In the genomic region with DNA sequence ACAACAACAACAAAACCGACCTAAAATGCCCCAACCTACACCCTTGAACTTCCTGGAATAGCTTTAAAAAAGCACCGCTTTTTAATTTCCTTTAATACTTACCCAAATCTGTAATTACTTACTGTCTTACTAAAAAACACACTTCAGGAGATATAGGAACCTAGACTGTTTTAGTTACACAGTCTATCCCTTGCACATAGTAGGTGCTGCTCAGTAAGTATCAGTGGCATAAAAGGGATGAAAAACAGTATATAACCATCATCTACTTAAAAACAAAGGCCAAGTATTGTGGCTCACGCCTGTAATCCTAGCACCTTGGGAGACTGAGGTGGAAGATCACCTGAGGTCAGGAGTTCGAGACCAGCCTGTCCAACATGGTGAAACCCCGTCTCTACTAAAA, we compare ENCODE assay signal across 21 cellular contexts. TPM values are rescaled to one million over a fixed set of nuclear protein-coding genes. Genes with fewer than 3 reads are reported as not detected.
DNase-seq lines count a peak whose midpoint lies in the region; ATAC-seq, FAIRE-seq and TF ChIP-seq lines count a peak whose summit lies in the region.
"Had no signal": no experiment of that assay in that cellular context is flagged by ENCODE, and none has a peak within 500 bp of the region (broad histone marks: within the 10 kb centered on the region; RNA-seq: fewer than 3 reads in every experiment).

No MANE protein-coding gene starts in this region.

- H3K27me3 ChIP-seq in Loucy (ENCODE audit: insufficient read depth, low read length, poor library complexity, severe bottlenecking): peaks cover under 1% of the 10 kb centered on the region
- H3K27me3 ChIP-seq in K562 (ENCODE audit: control insufficient read depth in 2 of 2, insufficient read depth in 2 of 2, low read length in 2 of 2): no peaks in the 10 kb centered on the region

- CTCF ChIA-PET in activated naive CD4-positive, alpha-beta T cell treated with anti-CD3 and anti-CD28 coated beads for 36 hours (lab: Charles Lee): interaction anchor here (1.4 to 1.7 kb wide), 2 partner anchors 25 to 63 kb away, joined by 4 to 11 read pairs; no protein-coding TSS in a partner anchor
- CTCF ChIA-PET in K562 (lab: Yijun Ruan, JAX; ENCODE audit: low intra/inter-chr PET ratio): no interaction called here

- intact Hi-C loops in activated naive CD4-positive, alpha-beta T cell treated with anti-CD3 and anti-CD28 coated beads for 36 hours (cut with micrococcal nuclease): no loop called here
- intact Hi-C loops in K562 (cut with micrococcal nuclease): no loop called here

- TF ChIP-seq EP300 in K562 (IDR thresholded peaks at IDR 0.05; ENCODE audit: low read length): no peak

- in situ Hi-C loops in K562 (cut with MboI): no loop called here

- H3K9me3 ChIP-seq in Loucy (ENCODE audit: insufficient read depth, low read depth, low read length) (no peaks in the 10 kb centered on the region), K562 (replicated peaks; ENCODE audit: control insufficient read depth, insufficient read depth, low read depth, low read length) (no peaks in the 10 kb centered on the region)
- H3K9me3 ChIP-seq: Caco-2, HAP-1 had no signal

- H3K4me1 ChIP-seq in Loucy (ENCODE audit: insufficient read depth, low read length, poor library complexity, severe bottlenecking): peaks cover 24% of the 10 kb centered on the region
- H3K4me1 ChIP-seq in K562 (replicated peaks in 1 of 2; ENCODE audit: control insufficient read depth in 2 of 2, insufficient read depth in 2 of 2, low read length in 2 of 2): peaks cover 5 to 10% of the 10 kb centered on the region in 2 experiments; a peak in 4 of 5 replicates

- no peak for DNase-seq in activated naive CD4-positive, alpha-beta T cell treated with anti-CD3 and anti-CD28 coated beads for 36 hours
- DNase-seq in K562 (ENCODE audit: extremely low read depth in 1 of 4, low spot score in 3 of 4): no peak
- no peak for DNase-seq in MV-4-11 (lab: John Stamatoyannopoulos, UW)
- DNase-seq in NCI-H82 (lab: John Stamatoyannopoulos, UW): no peak
- DNase-seq: ACHN; Caco-2; Kasumi-1; MM.1S; NCI-H1105 treated with DMSO at 0.1 percent for 48 hours; NCI-H1694; NCI-H2081 treated with DMSO at 0.1 percent for 48 hours; NK-92 treated with Interleukin-12 subunit alpha and Interleukin-12 subunit beta, amount 100 ng/mL, for 24 hours; Right ventricle myocardium superior had no signal

- BruUV-seq in K562 (replicated peaks; lab: Mats Ljungman, UMichigan): no TSS peak

- no peaks in the 10 kb centered on the region for H3K9me2 ChIP-seq in Loucy (replicated peaks; ENCODE audit: low read depth, low read length)

- no peak overlapping the region for H3K4me3 ChIP-seq in Loucy (ENCODE audit: low read length, poor library complexity, severe bottlenecking)
- H3K4me3 ChIP-seq in K562: no peak overlapping the region
- H3K4me3 ChIP-seq: HAP-1 had no signal

- H3K9me3 Mint-ChIP-seq in activated naive CD4-positive, alpha-beta T cell treated with anti-CD3 and anti-CD28 coated beads, Interleukin-2, amount 50 U/mL, for 24 hours: no peaks in the 10 kb centered on the region
- no peaks in the 10 kb centered on the region for H3K9me3 Mint-ChIP-seq in activated naive CD4-positive, alpha-beta T cell treated with anti-CD3 and anti-CD28 coated beads for 36 hours
- H3K9me3 Mint-ChIP-seq: IgD-negative memory B cell had no signal

- H3K27ac Mint-ChIP-seq in activated naive CD4-positive, alpha-beta T cell treated with anti-CD3 and anti-CD28 coated beads, Interleukin-2, amount 50 U/mL, for 24 hours: peak overlapping the region; percentile 76
- H3K27ac Mint-ChIP-seq in activated naive CD4-positive, alpha-beta T cell treated with anti-CD3 and anti-CD28 coated beads for 36 hours: no peak overlapping the region

- H3K36me3 ChIP-seq in Loucy (ENCODE audit: insufficient read depth, low read length) (peaks cover 55% of the 10 kb centered on the region), K562 (ENCODE audit: control insufficient read depth, insufficient read depth, low read length) (peaks cover 93% of the 10 kb centered on the region)

- no peak overlapping the region for H3K9ac ChIP-seq in Loucy (ENCODE audit: low read depth, low read length, poor library complexity, severe bottlenecking)
- no peak overlapping the region for H3K9ac ChIP-seq in K562 (ENCODE audit: insufficient read depth in 1 of 2, low read depth in 2 of 2, low read length in 2 of 2)

- H3K4me1 Mint-ChIP-seq in activated naive CD4-positive, alpha-beta T cell treated with anti-CD3 and anti-CD28 coated beads, Interleukin-2, amount 50 U/mL, for 24 hours: peaks cover 44% of the 10 kb centered on the region
- H3K4me1 Mint-ChIP-seq in activated naive CD4-positive, alpha-beta T cell treated with anti-CD3 and anti-CD28 coated beads for 36 hours (ENCODE audit: low read depth): peaks cover 48% of the 10 kb centered on the region

- no peak overlapping the region for H3K27ac ChIP-seq in K562 (ENCODE audit: extremely low read depth, low read depth, low read length)

- H3K79me2 ChIP-seq in Loucy (ENCODE audit: insufficient read depth, low read length) (peaks cover 99% of the 10 kb centered on the region), K562 (ENCODE audit: control insufficient read depth, insufficient read depth, low read length) (peaks cover 88% of the 10 kb centered on the region)

- TF ChIP-seq POLR2A in K562 (conservative IDR thresholded peaks at IDR 0.05): no peak

- WGBS in K562 (ENCODE audit: insufficient coverage, low coverage, missing lambda C conversion rate): 98% methylated on average over 5 of the region's 5 CpGs

- peaks cover 12% of the 10 kb centered on the region for H3K36me3 Mint-ChIP-seq in activated naive CD4-positive, alpha-beta T cell treated with anti-CD3 and anti-CD28 coated beads, Interleukin-2, amount 50 U/mL, for 24 hours
- H3K36me3 Mint-ChIP-seq in activated naive CD4-positive, alpha-beta T cell treated with anti-CD3 and anti-CD28 coated beads for 36 hours (ENCODE audit: low read depth): peaks cover 51% of the 10 kb centered on the region
- H3K36me3 Mint-ChIP-seq: IgD-negative memory B cell had no signal

- peaks cover 87% of the 10 kb centered on the region for H4K20me1 ChIP-seq in Loucy (ENCODE audit: insufficient read depth, low read length, poor library complexity, severe bottlenecking)
- H4K20me1 ChIP-seq in K562 (replicated peaks; ENCODE audit: control insufficient read depth, insufficient read depth, low read length): peaks cover 4% of the 10 kb centered on the region; the same call in 1 of the 2 replicates

- POLR2A ChIA-PET in K562 (lab: Yijun Ruan, JAX): interaction anchor here (0.6 to 7.1 kb wide), 5 partner anchors 10 to 103 kb away, joined by 3 to 55 read pairs (median 4); partner anchors contain the start of gene JPT1

- H3K4me3 Mint-ChIP-seq in activated naive CD4-positive, alpha-beta T cell treated with anti-CD3 and anti-CD28 coated beads, Interleukin-2, amount 50 U/mL, for 24 hours: peak overlapping the region; percentile 30
- no peak overlapping the region for H3K4me3 Mint-ChIP-seq in activated naive CD4-positive, alpha-beta T cell treated with anti-CD3 and anti-CD28 coated beads for 36 hours

- TF ChIP-seq CTCF in Loucy (conservative IDR thresholded peaks at IDR 0.05; ENCODE audit: low read length) (no peak), K562 (IDR thresholded peaks at IDR 0.05 in 2 of 3, conservative IDR thresholded peaks at IDR 0.05 in 1 of 3; ENCODE audit: insufficient read depth in 2 of 3, low read depth in 1 of 3, low read length in 3 of 3) (no peak)

- TF ChIP-seq RAD21 in K562 (CRISPR knock-in tag; conservative IDR thresholded peaks at IDR 0.05 in 1 of 2, IDR thresholded peaks at IDR 0.05 in 1 of 2): no peak

- ATAC-seq in K562: no peak
- ATAC-seq in GM19467 (IDR thresholded peaks at IDR 0.05; ENCODE audit: unreplicated experiment): no peak

- no peak for FAIRE-seq in K562 (lab: Jason Lieb, UNC)
- FAIRE-seq: G401.6, HTR-8/SVneo, RCC 7860 had no signal

- H2AFZ ChIP-seq in Loucy (ENCODE audit: low read length) (no peak overlapping the region), K562 (ENCODE audit: low read depth, low read length) (no peak overlapping the region)

- H3K4me2 ChIP-seq in Loucy (ENCODE audit: low read depth, low read length, poor library complexity, severe bottlenecking) (peak overlapping the region; percentile 5), K562 (ENCODE audit: insufficient read depth, low read length) (no peak overlapping the region)

- H3K27me3 Mint-ChIP-seq in activated naive CD4-positive, alpha-beta T cell treated with anti-CD3 and anti-CD28 coated beads, Interleukin-2, amount 50 U/mL, for 24 hours: no peaks in the 10 kb centered on the region
- H3K27me3 Mint-ChIP-seq in activated naive CD4-positive, alpha-beta T cell treated with anti-CD3 and anti-CD28 coated beads for 36 hours (ENCODE audit: low read depth): no peaks in the 10 kb centered on the region
- H3K27me3 Mint-ChIP-seq: IgD-negative memory B cell had no signal

- peaks cover 5% of the 10 kb centered on the region; the same call in 1 of the 2 replicates for H3F3A ChIP-seq in Loucy (ENCODE audit: low read depth)

- no peaks in the 10 kb centered on the region for H3K9me1 ChIP-seq in K562 (ENCODE audit: control insufficient read depth, insufficient read depth, low read length)

RNA-seq across cellular contexts. Expression of gene SUMO2, which starts 6.1 kb away (rescaled TPM):
- total RNA-seq in activated naive CD4-positive, alpha-beta T cell treated with anti-CD3 and anti-CD28 coated beads for 36 hours: 100 to 1,000 TPM; 633 to 688 TPM
- 15.8 and 22.4 TPM in 2 replicates for total RNA-seq in K562 (2011; cell fraction: chromatin; rRNA removed; ENCODE audit: low replicate concordance)
- total RNA-seq in K562 (2011; cell fraction: nucleolus; rRNA removed): 14.9 and 18.3 TPM in 2 replicates
- total RNA-seq in K562 (2011; cell fraction: nucleoplasm; rRNA removed): 30.7 and 43.9 TPM in 2 replicates
- 170 and 203 TPM in 2 replicates for total RNA-seq in K562 (2014; rRNA removed)
- total RNA-seq in K562 (2014; rRNA removed; fragmentation: Illumina TruSeq; extraction: Trizol): 379 and 441 TPM in 2 replicates
- total RNA-seq in K562 (2015; rRNA removed; fragmentation: Illumina TruSeq; extraction: Trizol): 361 and 419 TPM in 2 replicates
- total RNA-seq in K562 (2021): 511 and 520 TPM in 2 replicates
- polyA plus RNA-seq in K562 (2011; rRNA removed): 414 and 505 TPM in 2 replicates
- polyA plus RNA-seq in K562 (2011; cell fraction: cytosol; rRNA removed): 43.5 and 104 TPM in 2 replicates
- 60.3 and 118 TPM in 2 replicates for polyA plus RNA-seq in K562 (2011; cell fraction: nucleus; rRNA removed)
- polyA plus RNA-seq in K562 (2012): 290 and 393 TPM in 2 replicates
- 233 and 262 TPM in 2 replicates for polyA plus RNA-seq in K562 (2014; fragmentation: Illumina TruSeq; extraction: Trizol)
- polyA plus RNA-seq in K562 (2014; fragmentation: Nextera tagmentation; extraction: Ambion mirVana): 100 to 1,000 TPM; 570 to 733 TPM
- polyA plus RNA-seq in K562 (2014; rRNA removed): 157 and 222 TPM in 2 replicates
- polyA minus RNA-seq in K562 (2011; rRNA and poly(A)+ RNA removed): 133 and 157 TPM in 2 replicates
- 208 and 214 TPM in 2 replicates for polyA minus RNA-seq in K562 (2011; cell fraction: cytosol; rRNA and poly(A)+ RNA removed)
- polyA minus RNA-seq in K562 (2011; cell fraction: nucleus; rRNA and poly(A)+ RNA removed): 9.2 and 28.8 TPM in 2 replicates

RNA-seq across cellular contexts. Expression of gene JPT1, which starts 22.3 kb away (rescaled TPM):
- 100 to 1,000 TPM; 242 to 258 TPM for total RNA-seq in activated naive CD4-positive, alpha-beta T cell treated with anti-CD3 and anti-CD28 coated beads for 36 hours
- 60.0 and 81.0 TPM in 2 replicates for total RNA-seq in K562 (2011; cell fraction: chromatin; rRNA removed; ENCODE audit: low replicate concordance)
- 77.1 and 90.4 TPM in 2 replicates for total RNA-seq in K562 (2011; cell fraction: nucleolus; rRNA removed)
- total RNA-seq in K562 (2011; cell fraction: nucleoplasm; rRNA removed): 68.9 and 75.0 TPM in 2 replicates
- 131 and 132 TPM in 2 replicates for total RNA-seq in K562 (2014; rRNA removed)
- total RNA-seq in K562 (2014; rRNA removed; fragmentation: Illumina TruSeq; extraction: Trizol): 168 and 185 TPM in 2 replicates
- total RNA-seq in K562 (2015; rRNA removed; fragmentation: Illumina TruSeq; extraction: Trizol): 290 and 292 TPM in 2 replicates
- total RNA-seq in K562 (2021): 243 and 245 TPM in 2 replicates
- 54.0 and 56.7 TPM in 2 replicates for polyA plus RNA-seq in K562 (2011; rRNA removed)
- 112 and 122 TPM in 2 replicates for polyA plus RNA-seq in K562 (2011; cell fraction: cytosol; rRNA removed)
- polyA plus RNA-seq in K562 (2011; cell fraction: nucleus; rRNA removed): 68.8 and 82.6 TPM in 2 replicates
- 165 and 353 TPM in 2 replicates for polyA plus RNA-seq in K562 (2012)
- polyA plus RNA-seq in K562 (2014; fragmentation: Illumina TruSeq; extraction: Trizol): 276 and 277 TPM in 2 replicates
- polyA plus RNA-seq in K562 (2014; fragmentation: Nextera tagmentation; extraction: Ambion mirVana): 10 to 100 TPM; 67.8 to 77.7 TPM
- 144 and 237 TPM in 2 replicates for polyA plus RNA-seq in K562 (2014; rRNA removed)
- 46.8 and 55.1 TPM in 2 replicates for polyA minus RNA-seq in K562 (2011; rRNA and poly(A)+ RNA removed)
- polyA minus RNA-seq in K562 (2011; cell fraction: cytosol; rRNA and poly(A)+ RNA removed): 131 and 146 TPM in 2 replicates
- polyA minus RNA-seq in K562 (2011; cell fraction: nucleus; rRNA and poly(A)+ RNA removed): 35.1 and 49.8 TPM in 2 replicates

RNA-seq across cellular contexts. Expression of gene NUP85, which starts 28.9 kb away (rescaled TPM):
- total RNA-seq in activated naive CD4-positive, alpha-beta T cell treated with anti-CD3 and anti-CD28 coated beads for 36 hours: 100 to 1,000 TPM; 112 to 116 TPM
- total RNA-seq in K562 (2011; cell fraction: chromatin; rRNA removed; ENCODE audit: low replicate concordance): 303 and 492 TPM in 2 replicates
- total RNA-seq in K562 (2011; cell fraction: nucleolus; rRNA removed): 243 and 287 TPM in 2 replicates
- total RNA-seq in K562 (2011; cell fraction: nucleoplasm; rRNA removed): 239 and 282 TPM in 2 replicates
- 50.2 and 52.4 TPM in 2 replicates for total RNA-seq in K562 (2014; rRNA removed)
- total RNA-seq in K562 (2014; rRNA removed; fragmentation: Illumina TruSeq; extraction: Trizol): 99.8 and 115 TPM in 2 replicates
- 77.1 and 81.2 TPM in 2 replicates for total RNA-seq in K562 (2015; rRNA removed; fragmentation: Illumina TruSeq; extraction: Trizol)
- total RNA-seq in K562 (2021): 121 and 127 TPM in 2 replicates
- 128 and 135 TPM in 2 replicates for polyA plus RNA-seq in K562 (2011; rRNA removed)
- polyA plus RNA-seq in K562 (2011; cell fraction: cytosol; rRNA removed): 184 and 192 TPM in 2 replicates
- polyA plus RNA-seq in K562 (2011; cell fraction: nucleus; rRNA removed): 521 and 638 TPM in 2 replicates
- polyA plus RNA-seq in K562 (2012): 56.6 and 88.3 TPM in 2 replicates
- 82.2 and 83.7 TPM in 2 replicates for polyA plus RNA-seq in K562 (2014; fragmentation: Illumina TruSeq; extraction: Trizol)
- polyA plus RNA-seq in K562 (2014; fragmentation: Nextera tagmentation; extraction: Ambion mirVana): 100 to 1,000 TPM; 156 to 177 TPM
- polyA plus RNA-seq in K562 (2014; rRNA removed): 110 and 116 TPM in 2 replicates
- polyA minus RNA-seq in K562 (2011; rRNA and poly(A)+ RNA removed): 62.4 and 87.2 TPM in 2 replicates
- polyA minus RNA-seq in K562 (2011; cell fraction: cytosol; rRNA and poly(A)+ RNA removed): 45.2 and 54.1 TPM in 2 replicates
- 79.4 and 108 TPM in 2 replicates for polyA minus RNA-seq in K562 (2011; cell fraction: nucleus; rRNA and poly(A)+ RNA removed)

RNA-seq across cellular contexts. Expression of gene NT5C, which starts 45.1 kb away (rescaled TPM):
- total RNA-seq in activated naive CD4-positive, alpha-beta T cell treated with anti-CD3 and anti-CD28 coated beads for 36 hours: 10 to 100 TPM; 49.7 to 55.2 TPM
- total RNA-seq in K562 (2011; cell fraction: chromatin; rRNA removed; ENCODE audit: low replicate concordance): 23.9 and 63.5 TPM in 2 replicates
- total RNA-seq in K562 (2011; cell fraction: nucleolus; rRNA removed): 83.5 and 103 TPM in 2 replicates
- 34.3 and 56.2 TPM in 2 replicates for total RNA-seq in K562 (2011; cell fraction: nucleoplasm; rRNA removed)
- total RNA-seq in K562 (2014; rRNA removed): 150 and 205 TPM in 2 replicates
- 21.5 and 31.6 TPM in 2 replicates for total RNA-seq in K562 (2014; rRNA removed; fragmentation: Illumina TruSeq; extraction: Trizol)
- 55.3 and 56.6 TPM in 2 replicates for total RNA-seq in K562 (2015; rRNA removed; fragmentation: Illumina TruSeq; extraction: Trizol)
- total RNA-seq in K562 (2021): 94.3 and 95.0 TPM in 2 replicates
- polyA plus RNA-seq in K562 (2011; rRNA removed): 45.0 and 55.6 TPM in 2 replicates
- 71.8 and 135 TPM in 2 replicates for polyA plus RNA-seq in K562 (2011; cell fraction: cytosol; rRNA removed)
- 170 and 227 TPM in 2 replicates for polyA plus RNA-seq in K562 (2011; cell fraction: nucleus; rRNA removed)
- polyA plus RNA-seq in K562 (2012): 54.2 and 75.4 TPM in 2 replicates
- polyA plus RNA-seq in K562 (2014; fragmentation: Illumina TruSeq; extraction: Trizol): 31.0 and 40.2 TPM in 2 replicates
- 1 to 10 TPM; 2.9 to 5.0 TPM for polyA plus RNA-seq in K562 (2014; fragmentation: Nextera tagmentation; extraction: Ambion mirVana)
- polyA plus RNA-seq in K562 (2014; rRNA removed): 167 and 175 TPM in 2 replicates
- polyA minus RNA-seq in K562 (2011; rRNA and poly(A)+ RNA removed): 6.2 and 7.8 TPM in 2 replicates
- polyA minus RNA-seq in K562 (2011; cell fraction: cytosol; rRNA and poly(A)+ RNA removed): 10.3 and 17.4 TPM in 2 replicates
- 41.6 and 46.9 TPM in 2 replicates for polyA minus RNA-seq in K562 (2011; cell fraction: nucleus; rRNA and poly(A)+ RNA removed)
